9 cellular contexts compared by ENCODE assay signal in genomic region chr17:44308320-44308818, GRCh38. TPM values are rescaled to one million over a fixed set of nuclear protein-coding genes. Genes with fewer than 3 reads are reported as not detected.
DNase-seq lines count a peak whose midpoint lies in the region; ATAC-seq, FAIRE-seq and TF ChIP-seq lines count a peak whose summit lies in the region.
"Had no signal": no experiment of that assay in that cellular context is flagged by ENCODE, and none has a peak within 500 bp of the region (broad histone marks: within the 10 kb centered on the region; RNA-seq: fewer than 3 reads in every experiment).

TSS of gene RUNDC3A (plus strand) at chr17:44308601. CDS start at chr17:44308833, 232 bp downstream.

- no peaks in the 10 kb centered on the region for H3K9me3 ChIP-seq in keratinocyte (ENCODE audit: control insufficient read depth, low read depth, low read length)

- H3K36me3 ChIP-seq in GM23338 (ENCODE audit: insufficient read depth) = no peaks in the 10 kb centered on the region
- H3K36me3 ChIP-seq in keratinocyte (ENCODE audit: control insufficient read depth in 2 of 2, extremely low read depth in 1 of 2, insufficient read depth in 2 of 2, low read length in 2 of 2) = no peaks in the 10 kb centered on the region

- H4K20me1 ChIP-seq in GM23338 (replicated peaks; ENCODE audit: insufficient read depth) (0 out of 2 replicates have a peak, but pooled peaks cover 3% of the 10 kb centered on the region), keratinocyte (ENCODE audit: control insufficient read depth, extremely low read depth, insufficient read depth, low read length) (no peaks in the 10 kb centered on the region)

- H3K4me2 ChIP-seq in GM23338 (peak within 1 kb of the TSS; percentile 96), keratinocyte (ENCODE audit: control insufficient read depth, extremely low read depth, insufficient read depth, low read depth, low read length) (peak within 1 kb of the TSS; percentile 76)

- H3K4me3 Mint-ChIP-seq in GM23338 = peak within 1 kb of the TSS; percentile 71
- no peak within 1 kb of the TSS for H3K4me3 Mint-ChIP-seq in activated CD4-positive, alpha-beta T cell treated with anti-CD3 and anti-CD28 coated beads for 36 hours

- H3K4me3 ChIP-seq in GM23338 (peak within 1 kb of the TSS; percentile 79), keratinocyte (ENCODE audit: control insufficient read depth in 2 of 3, extremely low read depth in 1 of 3, insufficient read depth in 2 of 3, low read depth in 1 of 3, low read length in 3 of 3) (peak within 1 kb of the TSS; percentile 33 to 57 (median 40))

- H3K36me3 Mint-ChIP-seq in GM23338 (ENCODE audit: low read depth) = no peaks in the 10 kb centered on the region
- no peaks in the 10 kb centered on the region for H3K36me3 Mint-ChIP-seq in activated CD4-positive, alpha-beta T cell treated with anti-CD3 and anti-CD28 coated beads for 36 hours (ENCODE audit: low read depth)

- H3K4me1 Mint-ChIP-seq in GM23338 = peaks cover 45% of the 10 kb centered on the region
- peaks cover 5% of the 10 kb centered on the region for H3K4me1 Mint-ChIP-seq in activated CD4-positive, alpha-beta T cell treated with anti-CD3 and anti-CD28 coated beads for 36 hours

- dilution Hi-C loops in keratinocyte (cut with MboI; ENCODE audit: extremely low pct_ligation_motif_present, low sequenced_read_pairs) = no loop called here

- H2AFZ ChIP-seq in GM23338 = peak within 1 kb of the TSS; percentile 95
- H2AFZ ChIP-seq in keratinocyte (ENCODE audit: control insufficient read depth, low read length) = peak within 1 kb of the TSS; percentile 30

- H3F3A ChIP-seq in GM23338 (replicated peaks; ENCODE audit: low read depth) = peaks cover 12% of the 10 kb centered on the region; the same call in 1 of the 2 replicates

- DNase-seq in GM23338 (ENCODE audit: low spot score) (peak; percentile 94), NCI-H2227 (lab: John Stamatoyannopoulos, UW; ENCODE audit: unreplicated experiment) (peak; percentile 95), cerebellar nuclear complex (lab: John Stamatoyannopoulos, UW) (peak; percentile 83 to 89), keratinocyte (ENCODE audit: low read depth, low spot score) (no peak)
- peak; percentile 91 for DNase-seq in activated CD4-positive, alpha-beta T cell treated with anti-CD3 and anti-CD28 coated beads for 36 hours
- DNase-seq in stimulated activated CD4-positive, alpha-beta T cell treated with anti-CD3 and anti-CD28 coated beads, Interleukin-12 subunit alpha, Interleukin-12 subunit beta, amount 100 ng/mL, for 24 hours (ENCODE audit: low read depth in 2 of 2) = peak; percentile 65 to 75

- H3K4me1 ChIP-seq in GM23338 (ENCODE audit: insufficient read depth) = peaks cover 18% of the 10 kb centered on the region; the same call in 1 of the 2 replicates
- H3K4me1 ChIP-seq in keratinocyte (ENCODE audit: control insufficient read depth, extremely low read depth, insufficient read depth, low read length) = peaks cover 12% of the 10 kb centered on the region

- H3K27me3 Mint-ChIP-seq in GM23338 (ENCODE audit: insufficient read depth, low read depth, poor library complexity) = peaks cover 23% of the 10 kb centered on the region
- H3K27me3 Mint-ChIP-seq in activated CD4-positive, alpha-beta T cell treated with anti-CD3 and anti-CD28 coated beads for 36 hours = peaks cover 28% of the 10 kb centered on the region

- CTCF ChIA-PET in activated CD4-positive, alpha-beta T cell treated with anti-CD3 and anti-CD28 coated beads for 36 hours (lab: Charles Lee) = interaction anchor here (0.8 kb wide), 1 partner anchor 68 kb away, joined by 3 read pairs; no protein-coding TSS in a partner anchor

- H3K9me2 ChIP-seq in GM23338 (ENCODE audit: insufficient read depth) = no peaks in the 10 kb centered on the region

- no peaks in the 10 kb centered on the region; the same call in 2 of the 3 replicates for H3K9me3 Mint-ChIP-seq in GM23338
- H3K9me3 Mint-ChIP-seq in activated CD4-positive, alpha-beta T cell treated with anti-CD3 and anti-CD28 coated beads for 36 hours (ENCODE audit: low read depth) = no peaks in the 10 kb centered on the region

- peak; percentile 89 for ATAC-seq in GM23338
- ATAC-seq in activated CD4-positive, alpha-beta T cell treated with anti-CD3 and anti-CD28 coated beads for 36 hours = peak; percentile 91
- no peak for ATAC-seq in HG02970 (IDR thresholded peaks at IDR 0.05; ENCODE audit: low FRiP score, unreplicated experiment)

- H3K27me3 ChIP-seq in GM23338 (ENCODE audit: insufficient read depth) = 0 out of 2 replicates have a peak, but pooled peaks cover 4% of the 10 kb centered on the region
- H3K27me3 ChIP-seq in keratinocyte (ENCODE audit: control insufficient read depth, extremely low read depth, insufficient read depth, low read length) = peaks cover 6% of the 10 kb centered on the region

- POLR2A ChIA-PET in activated CD4-positive, alpha-beta T cell treated with anti-CD3 and anti-CD28 coated beads for 36 hours (lab: Charles Lee) = interaction anchor here (0.6 to 1.1 kb wide), 2 partner anchors 87 to 222 kb away, joined by 4 to 8 read pairs; no protein-coding TSS in a partner anchor

- TF ChIP-seq CTCF in 22Rv1 (IDR thresholded peaks at IDR 0.05) (no peak), GM23338 (conservative IDR thresholded peaks at IDR 0.05; ENCODE audit: low read depth in 2 of 2) (no peak), keratinocyte (optimal IDR thresholded peaks at IDR 0.05 in 1 of 3, IDR thresholded peaks at IDR 0.05 in 1 of 3, conservative IDR thresholded peaks at IDR 0.05 in 1 of 3; ENCODE audit: extremely low read depth in 1 of 3, insufficient read depth in 2 of 3, low read length in 3 of 3) (no peak)

- intact Hi-C loops in activated CD4-positive, alpha-beta T cell treated with anti-CD3 and anti-CD28 coated beads for 36 hours (cut with DNase I, micrococcal nuclease) = loop anchor here in 1 of 2 experiments (1.0 kb wide), 3 partner anchors 16 to 87 kb away; partner anchors contain the start of genes GRN and SLC25A39

- H3K79me2 ChIP-seq in GM23338 (replicated peaks; ENCODE audit: insufficient read depth) (no peaks in the 10 kb centered on the region), keratinocyte (ENCODE audit: control insufficient read depth, insufficient read depth, low read length) (no peaks in the 10 kb centered on the region)

- no peak within 1 kb of the TSS for H3K9ac ChIP-seq in keratinocyte (ENCODE audit: control insufficient read depth, extremely low read depth, insufficient read depth, low read length)

- H3K9me1 ChIP-seq in keratinocyte (ENCODE audit: control insufficient read depth, extremely low read depth, insufficient read depth, low read length) = no peaks in the 10 kb centered on the region

- H3K27ac Mint-ChIP-seq in GM23338 = peak within 1 kb of the TSS; percentile 88
- H3K27ac Mint-ChIP-seq in activated CD4-positive, alpha-beta T cell treated with anti-CD3 and anti-CD28 coated beads for 36 hours = no peak within 1 kb of the TSS

- H3K27ac ChIP-seq in 22Rv1 = peak within 1 kb of the TSS; percentile 42; the same call in 1 of the 2 replicates
- H3K27ac ChIP-seq in GM23338 (ENCODE audit: low read depth) = peak within 1 kb of the TSS; percentile 92; the same call in 1 of the 2 replicates
- H3K27ac ChIP-seq in keratinocyte (ENCODE audit: control insufficient read depth, insufficient read depth, low read length) = no peak within 1 kb of the TSS
- H3K27ac ChIP-seq: C4-2B had no signal

- no peak for FAIRE-seq in keratinocyte (lab: Jason Lieb, UNC)

TF ChIP-seq in GM23338, 12 proteins besides CTCF, POLR2A, EP300 and RAD21 (continues in another document):
- TF ChIP-seq REST (IDR thresholded peaks at IDR 0.05; ENCODE audit: unreplicated experiment) (peak; percentile 87), EZH2 (IDR thresholded peaks at IDR 0.05; ENCODE audit: low read depth, unreplicated experiment) (no peak), CREB1 (CRISPR knock-in tag; IDR thresholded peaks at IDR 0.05; ENCODE audit: low read depth) (peak; percentile 96)

RNA-seq across cellular contexts. Expression of gene RUNDC3A, which starts in this region (rescaled TPM):
- total RNA-seq in GM23338 (2014; rRNA removed; shearing (Covaris generic)) = 4.0 and 5.5 TPM in 2 replicates
- polyA plus RNA-seq in GM23338 (2016; fragmentation: Nextera tagmentation; extraction: Ambion mirVana) = 3.7 and 6.3 TPM in 2 replicates
- total RNA-seq in activated CD4-positive, alpha-beta T cell treated with anti-CD3 and anti-CD28 coated beads for 36 hours = under 1 TPM in 1 of 2 experiments, not detected in 1; 0.11 TPM
- polyA plus RNA-seq in keratinocyte = 1.1 to 3.7 TPM (median 1.6 TPM) in 3 replicates
- polyA plus RNA-seq in keratinocyte (2011; ENCODE audit: low read depth) = 6.9 TPM
- 2.1 and 4.2 TPM in 2 replicates for polyA plus RNA-seq in keratinocyte (2011; cell fraction: cytosol; rRNA removed)
- polyA plus RNA-seq in keratinocyte (2011; cell fraction: nucleus; rRNA removed) = 7.4 and 9.3 TPM in 2 replicates
- polyA plus RNA-seq in keratinocyte (2012; ENCODE audit: low replicate concordance) = 1.1 and 13.2 TPM in 2 replicates
- 1.6 to 3.3 TPM (median 2.2 TPM) in 3 replicates for polyA minus RNA-seq in keratinocyte
- polyA minus RNA-seq in keratinocyte (2011; cell fraction: cytosol; rRNA and poly(A)+ RNA removed) = 3.3 TPM
- polyA minus RNA-seq in keratinocyte (2011; cell fraction: nucleus; rRNA and poly(A)+ RNA removed) = 2.4 and 2.7 TPM in 2 replicates

Comparison
In these comparisons a context has a peak if more than half of its experiments do, and no peak if none do; other contexts are left out.
1. Peak in DNase-seq and ATAC-seq in activated CD4-positive, alpha-beta T cell treated with anti-CD3 and anti-CD28 coated beads for 36 hours; RNA of the gene not detected or under 1 TPM.